In the genomic region with DNA sequence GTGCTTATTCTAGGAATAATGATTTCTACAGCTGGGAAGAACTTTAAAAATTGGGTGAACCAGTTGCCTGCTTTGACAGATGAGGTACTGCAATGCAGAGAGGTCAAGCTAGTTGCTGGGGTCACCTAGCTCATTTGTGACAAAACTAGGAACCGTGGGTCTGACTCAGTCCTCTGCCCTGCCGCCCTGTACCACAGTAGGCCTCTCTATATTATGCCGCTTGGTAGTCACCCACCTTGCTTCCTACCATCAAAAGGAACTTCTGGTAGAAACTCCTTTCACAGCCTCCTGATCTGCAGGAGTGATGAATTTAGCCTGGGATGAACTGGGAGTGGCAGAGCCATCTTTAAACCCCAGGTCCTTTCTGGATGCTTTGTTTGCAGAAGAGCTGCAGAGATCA, we compare ENCODE assay signal across 20 cellular contexts.
A peak's percentile ranks its signal among the peaks of the same experiment; 100 is the strongest.
DNase-seq lines count a peak whose midpoint lies in the region; ATAC-seq lines count a peak whose summit lies in the region.
"Had no signal": no experiment of that assay in that cellular context is flagged by ENCODE, and none has a peak within 500 bp of the region (broad histone marks: within the 10 kb centered on the region; RNA-seq: fewer than 3 reads in every experiment).

No MANE protein-coding gene starts in this region.

- H3K4me3 Mint-ChIP-seq in activated CD4-positive, alpha-beta T cell treated with anti-CD3 and anti-CD28 coated beads for 36 hours, result no peak overlapping the region
- H3K4me3 Mint-ChIP-seq in activated T-helper 17 cell treated with anti-CD3 and anti-CD28 coated beads, Interleukin-2, amount 50 U/mL, for 72 hours, result peak overlapping the region; percentile 62
- H3K4me3 Mint-ChIP-seq in naive thymus-derived CD8-positive, alpha-beta T cell, result peak overlapping the region in 3 of 10 donors; percentile 1 to 41 (median 24)
- H3K4me3 Mint-ChIP-seq: T-cell had no signal

- no peak for DNase-seq in activated CD4-positive, alpha-beta T cell treated with anti-CD3 and anti-CD28 coated beads for 36 hours
- no peak for DNase-seq in activated CD4-positive, alpha-beta T cell treated with anti-CD3 and anti-CD28 coated beads, Interleukin-2, amount 50 U/mL, for 4 hours
- DNase-seq in CD1c-positive myeloid dendritic cell (ENCODE audit: extremely low spot score) (peak; percentile 54), T-helper 2 cell (no peak)
- no peak for DNase-seq in naive thymus-derived CD8-positive, alpha-beta T cell
- DNase-seq: 8988T; activated CD8-positive, alpha-beta memory T cell treated with anti-CD3 and anti-CD28 coated beads, Interleukin-2, amount 50 U/mL, for 48 hours; activated gamma-delta T cell treated with Interleukin-2 at 50 U/mL for 16 hours; aorta; COR-L47; dermis blood vessel endothelial cell; GF-D8; NCI-H146; NCI-H524 treated with DMSO at 0.1 percent for 48 hours; right cardiac atrium; T-cell; transverse colon had no signal

- intact Hi-C loops in activated CD4-positive, alpha-beta T cell treated with anti-CD3 and anti-CD28 coated beads for 36 hours (cut with DNase I, micrococcal nuclease), result loop anchor here in 1 of 2 experiments (1.0 to 10.0 kb wide), 2 partner anchors 92 to 202 kb away; no protein-coding TSS in a partner anchor

- CTCF ChIA-PET in activated CD4-positive, alpha-beta T cell treated with anti-CD3 and anti-CD28 coated beads for 36 hours (lab: Charles Lee), result interaction anchor here (0.6 to 3.4 kb wide), 10 partner anchors 10 to 108 kb away, joined by 3 to 28 read pairs (median 5); no protein-coding TSS in a partner anchor

- POLR2A ChIA-PET in activated CD4-positive, alpha-beta T cell treated with anti-CD3 and anti-CD28 coated beads for 36 hours (lab: Charles Lee), result interaction anchor here (1.1 to 1.3 kb wide), 2 partner anchors 10 to 104 kb away, joined by 3 to 4 read pairs; no protein-coding TSS in a partner anchor
- POLR2A ChIA-PET in naive thymus-derived CD8-positive, alpha-beta T cell (lab: Charles Lee), result interaction anchor here (3.1 to 25.4 kb wide), 2 partner anchors 40 to 104 kb away, joined by 11 to 824 read pairs; no protein-coding TSS in a partner anchor

- no peaks in the 10 kb centered on the region for H3K9me3 Mint-ChIP-seq in activated CD4-positive, alpha-beta T cell treated with anti-CD3 and anti-CD28 coated beads for 36 hours (ENCODE audit: low read depth)
- no peaks in the 10 kb centered on the region for H3K9me3 Mint-ChIP-seq in activated T-helper 17 cell treated with anti-CD3 and anti-CD28 coated beads, Interleukin-2, amount 50 U/mL, for 72 hours
- no peaks in the 10 kb centered on the region for H3K9me3 Mint-ChIP-seq in naive thymus-derived CD8-positive, alpha-beta T cell
- H3K9me3 Mint-ChIP-seq: T-cell had no signal

- peaks cover 5% of the 10 kb centered on the region for H3K36me3 Mint-ChIP-seq in activated CD4-positive, alpha-beta T cell treated with anti-CD3 and anti-CD28 coated beads for 36 hours (ENCODE audit: low read depth)
- no peaks in the 10 kb centered on the region for H3K36me3 Mint-ChIP-seq in activated T-helper 17 cell treated with anti-CD3 and anti-CD28 coated beads, Interleukin-2, amount 50 U/mL, for 72 hours (ENCODE audit: low read depth)
- peaks cover 0 to 7% (median 0%) of the 10 kb centered on the region in 3 donors for H3K36me3 Mint-ChIP-seq in naive thymus-derived CD8-positive, alpha-beta T cell

- peak overlapping the region; percentile 84 for H3K27ac Mint-ChIP-seq in activated CD4-positive, alpha-beta T cell treated with anti-CD3 and anti-CD28 coated beads for 36 hours
- H3K27ac Mint-ChIP-seq in activated T-helper 17 cell treated with anti-CD3 and anti-CD28 coated beads, Interleukin-2, amount 50 U/mL, for 72 hours, result peak overlapping the region; percentile 89
- H3K27ac Mint-ChIP-seq in naive thymus-derived CD8-positive, alpha-beta T cell, result peak overlapping the region in 9 of 10 donors; percentile 4 to 88 (median 69)

- ATAC-seq in activated CD4-positive, alpha-beta T cell treated with anti-CD3 and anti-CD28 coated beads for 36 hours, result no peak
- ATAC-seq in activated T-helper 17 cell treated with anti-CD3 and anti-CD28 coated beads, Interleukin-2, amount 50 U/mL, for 72 hours (replicated peaks), result peak; percentile 56
- ATAC-seq in naive thymus-derived CD8-positive, alpha-beta T cell, result no peak
- ATAC-seq in HG03097 (IDR thresholded peaks at IDR 0.05; ENCODE audit: low FRiP score, unreplicated experiment) (no peak), HG03457 (IDR thresholded peaks at IDR 0.05; ENCODE audit: unreplicated experiment) (no peak)
- ATAC-seq: right cardiac atrium, T-cell had no signal

- no peaks in the 10 kb centered on the region for H3K27me3 Mint-ChIP-seq in activated CD4-positive, alpha-beta T cell treated with anti-CD3 and anti-CD28 coated beads for 36 hours
- no peaks in the 10 kb centered on the region for H3K27me3 Mint-ChIP-seq in activated T-helper 17 cell treated with anti-CD3 and anti-CD28 coated beads, Interleukin-2, amount 50 U/mL, for 72 hours
- H3K27me3 Mint-ChIP-seq in naive thymus-derived CD8-positive, alpha-beta T cell, result no peaks in the 10 kb centered on the region
- H3K27me3 Mint-ChIP-seq: T-cell had no signal

- peaks cover 75% of the 10 kb centered on the region for H3K4me1 Mint-ChIP-seq in activated CD4-positive, alpha-beta T cell treated with anti-CD3 and anti-CD28 coated beads for 36 hours
- H3K4me1 Mint-ChIP-seq in activated T-helper 17 cell treated with anti-CD3 and anti-CD28 coated beads, Interleukin-2, amount 50 U/mL, for 72 hours, result peaks cover 23% of the 10 kb centered on the region
- peaks cover 51 to 93% (median 82%) of the 10 kb centered on the region in 4 donors for H3K4me1 Mint-ChIP-seq in naive thymus-derived CD8-positive, alpha-beta T cell
